Comparison of ENCODE assay signal across 8 cellular contexts in the genomic region with DNA sequence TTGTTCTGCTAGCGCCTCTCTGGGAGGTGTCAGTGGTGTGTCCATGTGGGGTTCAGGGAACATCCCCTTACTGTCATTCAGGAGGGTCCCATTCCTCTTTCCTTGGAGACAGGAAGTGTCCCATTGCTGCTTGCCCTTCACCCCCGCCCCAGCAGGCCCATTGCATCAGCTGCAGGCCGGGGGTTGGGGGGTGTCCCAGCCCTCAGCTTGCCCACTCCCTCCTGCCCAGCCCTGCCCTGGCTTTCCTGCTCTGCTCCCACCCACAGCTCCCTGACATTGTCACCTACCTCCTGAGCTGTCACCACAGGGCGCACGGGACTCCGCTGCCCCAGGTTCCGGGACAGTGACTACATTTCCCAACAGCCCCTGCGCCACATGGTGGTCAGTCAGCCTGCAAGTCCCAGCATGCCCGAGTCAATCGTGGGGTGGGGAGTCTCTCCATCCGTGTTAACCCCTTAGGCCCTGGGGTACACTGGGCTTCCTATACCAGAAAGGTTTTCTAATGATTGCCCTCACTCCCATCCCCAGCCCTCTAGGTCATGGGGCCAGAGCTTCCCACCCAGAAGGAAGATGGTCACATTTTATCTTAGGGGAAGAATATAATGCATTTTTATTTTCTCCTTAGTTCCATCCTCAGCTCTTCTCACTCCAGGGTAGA. TPM values are rescaled to one million over a fixed set of nuclear protein-coding genes. Genes with fewer than 3 reads are reported as not detected.
DNase-seq lines count a peak whose midpoint lies in the region; ATAC-seq and TF ChIP-seq lines count a peak whose summit lies in the region.

A gene (minus strand): TSS at position 351 of the 658 bp plus-strand sequence. CDS start 745 bp downstream, outside the sequence.

- H3K4me3 Mint-ChIP-seq in activated CD8-positive, alpha-beta T cell treated with anti-CD3 and anti-CD28 coated beads, Interleukin-2, amount 10 ng/mL, durations not matched to agents 7 days and 5 days, result peak within 1 kb of the TSS; percentile 92

- no peak for TF ChIP-seq CTCF in GM06990 (IDR thresholded peaks at IDR 0.05; ENCODE audit: insufficient read depth, low read length, poor library complexity, severe bottlenecking)

- H3K4me1 Mint-ChIP-seq in activated CD8-positive, alpha-beta T cell treated with anti-CD3 and anti-CD28 coated beads, Interleukin-2, amount 10 ng/mL, durations not matched to agents 7 days and 5 days (ENCODE audit: low read depth), result peaks cover 30% of the 10 kb centered on the region

- H3K27ac Mint-ChIP-seq in activated CD8-positive, alpha-beta T cell treated with anti-CD3 and anti-CD28 coated beads, Interleukin-2, amount 10 ng/mL, durations not matched to agents 7 days and 5 days, result peak within 1 kb of the TSS; percentile 97

- H3K27me3 Mint-ChIP-seq in activated CD8-positive, alpha-beta T cell treated with anti-CD3 and anti-CD28 coated beads, Interleukin-2, amount 10 ng/mL, durations not matched to agents 7 days and 5 days (ENCODE audit: low read depth), result no peaks in the 10 kb centered on the region

- H3K36me3 ChIP-seq in GM06990 (ENCODE audit: control insufficient read depth, insufficient read depth, low read length), result no peaks in the 10 kb centered on the region; the same call in none of the 2 replicates

- POLR2A ChIA-PET in activated CD8-positive, alpha-beta T cell treated with anti-CD3 and anti-CD28 coated beads, Interleukin-2, amount 10 ng/mL, durations not matched to agents 7 days and 5 days (lab: Charles Lee), result interaction anchor here (0.6 to 1.7 kb wide), 5 partner anchors 9 to 441 kb away, joined by 3 to 8 read pairs (median 3); no protein-coding TSS in a partner anchor

- no peaks in the 10 kb centered on the region for H3K9me3 Mint-ChIP-seq in activated CD8-positive, alpha-beta T cell treated with anti-CD3 and anti-CD28 coated beads, Interleukin-2, amount 10 ng/mL, durations not matched to agents 7 days and 5 days (ENCODE audit: insufficient read depth)

- no peaks in the 10 kb centered on the region for H3K27me3 ChIP-seq in GM06990 (replicated peaks; ENCODE audit: control insufficient read depth, insufficient read depth, low read length)

- H3K36me3 Mint-ChIP-seq in activated CD8-positive, alpha-beta T cell treated with anti-CD3 and anti-CD28 coated beads, Interleukin-2, amount 10 ng/mL, durations not matched to agents 7 days and 5 days (ENCODE audit: low read depth), result peaks cover 5% of the 10 kb centered on the region

- H3K4me3 ChIP-seq in GM06990 (replicated peaks; ENCODE audit: low read depth, low read length), result peak within 1 kb of the TSS; percentile 91

- peak; percentile 97 for ATAC-seq in activated CD8-positive, alpha-beta T cell treated with anti-CD3 and anti-CD28 coated beads, Interleukin-2, amount 10 ng/mL, durations not matched to agents 7 days and 5 days

- CTCF ChIA-PET in activated CD8-positive, alpha-beta T cell treated with anti-CD3 and anti-CD28 coated beads, Interleukin-2, amount 10 ng/mL, durations not matched to agents 7 days and 5 days (lab: Charles Lee), result interaction anchor here (0.7 to 1.5 kb wide), 3 partner anchors 11 to 87 kb away, joined by 3 to 6 read pairs (median 6); a partner anchor contains a TSS

- DNase-seq in GM06990 (ENCODE audit: extremely low read depth, insufficient read length) (peak; percentile 79), HCEC 1CT (peak; percentile 82), NCI-H226 (peak; percentile 48), medulla oblongata (ENCODE audit: extremely low spot score) (peak; percentile 95), NCI-H1417 (lab: John Stamatoyannopoulos, UW) (no peak)
- peak; percentile 89 for DNase-seq in activated CD8-positive, alpha-beta T cell treated with anti-CD3 and anti-CD28 coated beads, Interleukin-2, amount 10 ng/mL, durations not matched to agents 7 days and 5 days
- peak; percentile 51 for DNase-seq in effector CD8-positive, alpha-beta T cell (lab: John Stamatoyannopoulos, UW)
- peak; percentile 41 to 62 (median 44) for DNase-seq in stimulated activated CD4-positive, alpha-beta T cell treated with anti-CD3 and anti-CD28 coated beads, TNF-alpha, amount 100 ng/mL, for 4 hours (ENCODE audit: low read depth in 3 of 3)

RNA-seq across cellular contexts. Expression of the gene that starts here (rescaled TPM):
- total RNA-seq in activated CD8-positive, alpha-beta T cell treated with anti-CD3 and anti-CD28 coated beads, Interleukin-2, amount 10 ng/mL, durations not matched to agents 7 days and 5 days, result 10 to 100 TPM; 40.2 to 41.1 TPM

Comparison
In these comparisons a context has a peak if more than half of its experiments do, and no peak if none do; other contexts are left out.
1. DNase-seq: peak in GM06990 (single experiment), HCEC 1CT (single experiment), NCI-H226 (single experiment), activated CD8-positive, alpha-beta T cell treated with anti-CD3 and anti-CD28 coated beads, Interleukin-2, amount 10 ng/mL, durations not matched to agents 7 days and 5 days (single experiment), effector CD8-positive, alpha-beta T cell (single experiment), medulla oblongata (single experiment) and stimulated activated CD4-positive, alpha-beta T cell treated with anti-CD3 and anti-CD28 coated beads, TNF-alpha, amount 100 ng/mL, for 4 hours (3 of 3); none in NCI-H1417 (0 of 3).